9 cellular contexts compared by ENCODE assay signal in genomic region chr16:86383488-86384262, GRCh38.
A peak's percentile ranks its signal among the peaks of the same experiment; 100 is the strongest.
DNase-seq lines count a peak whose midpoint lies in the region; TF ChIP-seq lines count a peak whose summit lies in the region.
"Had no signal": no experiment of that assay in that cellular context is flagged by ENCODE, and none has a peak within 500 bp of the region (broad histone marks: within the 10 kb centered on the region; RNA-seq: fewer than 3 reads in every experiment).

No MANE protein-coding gene starts in this region.

- H3K4me2 ChIP-seq in smooth muscle cell, result peak overlapping the region; percentile 42
- H3K4me2 ChIP-seq: hepatocyte had no signal

- no peaks in the 10 kb centered on the region for H3K27me3 ChIP-seq in smooth muscle cell (ENCODE audit: low read depth)
- H3K27me3 ChIP-seq: hepatocyte had no signal

- no peak overlapping the region for H2AFZ ChIP-seq in smooth muscle cell (ENCODE audit: low read depth)
- H2AFZ ChIP-seq: hepatocyte had no signal

- H3K4me3 ChIP-seq in fibroblast of pulmonary artery (replicated peaks; ENCODE audit: low read depth, low read length) (no peak overlapping the region), smooth muscle cell (no peak overlapping the region)
- H3K4me3 ChIP-seq: hepatocyte had no signal

- 43% methylated on average over 7 of the region's 7 CpGs for WGBS in smooth muscle cell (ENCODE audit: low lambda C conversion rate)

- TF ChIP-seq CTCF in fibroblast of pulmonary artery (IDR thresholded peaks at IDR 0.05; ENCODE audit: low read length, missing control alignments) (no peak), smooth muscle cell (IDR thresholded peaks at IDR 0.05; ENCODE audit: borderline replicate concordance, insufficient read depth, poor library complexity, severe bottlenecking) (no peak)

- no peaks in the 10 kb centered on the region for H3F3A ChIP-seq in smooth muscle cell (ENCODE audit: low read depth)

- H3K79me2 ChIP-seq in smooth muscle cell (ENCODE audit: low read depth), result no peaks in the 10 kb centered on the region
- H3K79me2 ChIP-seq: hepatocyte had no signal

- no peak overlapping the region for H3K9ac ChIP-seq in smooth muscle cell (ENCODE audit: low read depth)

- H4K20me1 ChIP-seq in smooth muscle cell (ENCODE audit: low read depth), result no peaks in the 10 kb centered on the region

- peak; percentile 96 for DNase-seq in HCEC 1CT
- peak; percentile 65 for DNase-seq in OCI-M1 (lab: John Stamatoyannopoulos, UW)
- peak; percentile 87 for DNase-seq in fibroblast of pulmonary artery (ENCODE audit: low read depth)
- DNase-seq in smooth muscle cell (lab: John Stamatoyannopoulos, UW; ENCODE audit: unreplicated experiment), result no peak
- no peak for DNase-seq in SHP77 treated with DMSO at 0.1 percent for 48 hours (lab: John Stamatoyannopoulos, UW)
- no peak for DNase-seq in NK-92 treated with Interleukin-12 subunit alpha and Interleukin-12 subunit beta, amount 100 ng/mL, for 24 hours (lab: John Stamatoyannopoulos, UW)
- no peak for DNase-seq in NCI-H526 (lab: John Stamatoyannopoulos, UW)
- DNase-seq: nephron progenitor cell had no signal

- H3K27ac ChIP-seq in smooth muscle cell (ENCODE audit: low read depth), result peak overlapping the region; percentile 33
- H3K27ac ChIP-seq: hepatocyte had no signal

- no peaks in the 10 kb centered on the region for H3K9me3 ChIP-seq in smooth muscle cell (replicated peaks; ENCODE audit: low read depth)

- H3K4me1 ChIP-seq in smooth muscle cell (ENCODE audit: low read depth), result no peaks in the 10 kb centered on the region

- H3K36me3 ChIP-seq in smooth muscle cell (ENCODE audit: low read depth), result no peaks in the 10 kb centered on the region

Comparison
In these comparisons a context has a peak if more than half of its experiments do, and no peak if none do; other contexts are left out.
1. DNase-seq: peak in HCEC 1CT (single experiment), OCI-M1 (single experiment) and fibroblast of pulmonary artery (single experiment); none in smooth muscle cell (single experiment), SHP77 treated with DMSO at 0.1 percent for 48 hours (single experiment), NK-92 treated with Interleukin-12 subunit alpha and Interleukin-12 subunit beta, amount 100 ng/mL, for 24 hours (single experiment) and NCI-H526 (0 of 2).